ENCODE assay signal across 14 cellular contexts in the genomic region with DNA sequence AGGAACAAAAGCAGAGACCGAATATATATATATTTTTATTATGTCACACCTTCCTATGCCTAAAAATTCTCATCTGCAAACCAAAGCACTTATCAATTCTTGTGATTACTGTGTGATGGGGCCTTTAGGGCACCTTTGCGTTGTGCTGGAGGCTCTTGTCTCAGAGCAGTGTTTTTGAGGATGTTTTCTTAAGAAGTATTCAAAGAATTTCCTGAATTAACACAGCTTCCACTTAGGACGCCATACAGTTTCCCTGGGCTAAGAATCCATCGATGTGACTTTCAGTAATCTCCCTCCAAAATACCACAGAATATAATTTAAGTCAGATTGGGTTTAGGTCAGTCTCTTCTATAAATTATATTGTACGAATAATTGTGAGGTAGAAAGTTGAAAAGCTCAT. TPM values are rescaled to one million over a fixed set of nuclear protein-coding genes. Genes with fewer than 3 reads are reported as not detected.
DNase-seq lines count a peak whose midpoint lies in the region; ATAC-seq and TF ChIP-seq lines count a peak whose summit lies in the region.
"Had no signal": no experiment of that assay in that cellular context is flagged by ENCODE, and none has a peak within 500 bp of the region (broad histone marks: within the 10 kb centered on the region; RNA-seq: fewer than 3 reads in every experiment).

No MANE protein-coding gene starts in this region.

- no peaks in the 10 kb centered on the region for H3K9me3 Mint-ChIP-seq in activated CD8-positive, alpha-beta T cell treated with anti-CD3 and anti-CD28 coated beads for 36 hours
- H3K9me3 Mint-ChIP-seq in activated CD8-positive, alpha-beta T cell treated with anti-CD3 and anti-CD28 coated beads, Interleukin-2, amount 10 ng/mL, durations not matched to agents 7 days and 5 days (ENCODE audit: insufficient read depth), result no peaks in the 10 kb centered on the region
- no peaks in the 10 kb centered on the region for H3K9me3 Mint-ChIP-seq in T-cell
- H3K9me3 Mint-ChIP-seq in endothelial cell (ENCODE audit: unreplicated experiment), result no peaks in the 10 kb centered on the region
- no peaks in the 10 kb centered on the region for H3K9me3 Mint-ChIP-seq in naive thymus-derived CD8-positive, alpha-beta T cell

- no peak overlapping the region for H3K4me3 Mint-ChIP-seq in activated CD8-positive, alpha-beta T cell treated with anti-CD3 and anti-CD28 coated beads for 36 hours
- no peak overlapping the region for H3K4me3 Mint-ChIP-seq in activated CD8-positive, alpha-beta T cell treated with anti-CD3 and anti-CD28 coated beads, Interleukin-2, amount 10 ng/mL, durations not matched to agents 7 days and 5 days
- H3K4me3 Mint-ChIP-seq in T-cell, result no peak overlapping the region
- no peak overlapping the region for H3K4me3 Mint-ChIP-seq in endothelial cell (ENCODE audit: unreplicated experiment)
- H3K4me3 Mint-ChIP-seq in naive thymus-derived CD8-positive, alpha-beta T cell, result peak overlapping the region in 5 of 10 donors; percentile 5 to 30 (median 20)

- peak overlapping the region; percentile 22 for H3K27ac Mint-ChIP-seq in activated CD8-positive, alpha-beta T cell treated with anti-CD3 and anti-CD28 coated beads for 36 hours
- no peak overlapping the region for H3K27ac Mint-ChIP-seq in activated CD8-positive, alpha-beta T cell treated with anti-CD3 and anti-CD28 coated beads, Interleukin-2, amount 10 ng/mL, durations not matched to agents 7 days and 5 days
- peak overlapping the region; percentile 41 to 48 for H3K27ac Mint-ChIP-seq in T-cell
- peak overlapping the region; percentile 61 for H3K27ac Mint-ChIP-seq in endothelial cell (ENCODE audit: unreplicated experiment)
- peak overlapping the region in 7 of 10 donors; percentile 25 to 88 (median 73) for H3K27ac Mint-ChIP-seq in naive thymus-derived CD8-positive, alpha-beta T cell

- CTCF ChIA-PET in activated CD8-positive, alpha-beta T cell treated with anti-CD3 and anti-CD28 coated beads for 36 hours (lab: Charles Lee), result interaction anchor here (1.1 kb wide), 1 partner anchor 279 kb away, joined by 6 read pairs; no protein-coding TSS in a partner anchor
- CTCF ChIA-PET in activated CD8-positive, alpha-beta T cell treated with anti-CD3 and anti-CD28 coated beads, Interleukin-2, amount 10 ng/mL, durations not matched to agents 7 days and 5 days (lab: Charles Lee), result interaction anchor here (0.8 kb wide), 1 partner anchor 18 kb away, joined by 3 read pairs; no protein-coding TSS in a partner anchor
- CTCF ChIA-PET in T-cell (lab: Charles Lee), result no interaction called here

- ATAC-seq in activated CD8-positive, alpha-beta T cell treated with anti-CD3 and anti-CD28 coated beads for 36 hours, result no peak
- ATAC-seq in activated CD8-positive, alpha-beta T cell treated with anti-CD3 and anti-CD28 coated beads, Interleukin-2, amount 10 ng/mL, durations not matched to agents 7 days and 5 days, result no peak
- ATAC-seq in T-cell (replicated peaks in 1 of 4), result no peak
- ATAC-seq in naive thymus-derived CD8-positive, alpha-beta T cell, result no peak

- POLR2A ChIA-PET in activated CD8-positive, alpha-beta T cell treated with anti-CD3 and anti-CD28 coated beads for 36 hours (lab: Charles Lee), result interaction anchor here (0.6 kb wide), 1 partner anchor 356 kb away, joined by 3 read pairs; no protein-coding TSS in a partner anchor
- POLR2A ChIA-PET in activated CD8-positive, alpha-beta T cell treated with anti-CD3 and anti-CD28 coated beads, Interleukin-2, amount 10 ng/mL, durations not matched to agents 7 days and 5 days (lab: Charles Lee), result interaction anchor here (0.6 to 0.9 kb wide), 2 partner anchors 18 to 22 kb away, joined by 3 read pairs; partner anchors contain the start of gene HIF1A
- POLR2A ChIA-PET in T-cell (lab: Charles Lee), result interaction anchor here in 1 of 2 donors (0.6 kb wide), 1 partner anchor 397 kb away, joined by 3 read pairs; no protein-coding TSS in a partner anchor
- POLR2A ChIA-PET in naive thymus-derived CD8-positive, alpha-beta T cell (lab: Charles Lee), result interaction anchor here (0.6 to 4.3 kb wide), 5 partner anchors 8 to 45 kb away, joined by 3 to 35 read pairs (median 11); partner anchors contain the start of gene HIF1A

- no peaks in the 10 kb centered on the region for H3K36me3 Mint-ChIP-seq in activated CD8-positive, alpha-beta T cell treated with anti-CD3 and anti-CD28 coated beads for 36 hours (ENCODE audit: low read depth)
- H3K36me3 Mint-ChIP-seq in activated CD8-positive, alpha-beta T cell treated with anti-CD3 and anti-CD28 coated beads, Interleukin-2, amount 10 ng/mL, durations not matched to agents 7 days and 5 days (ENCODE audit: low read depth), result no peaks in the 10 kb centered on the region
- no peaks in the 10 kb centered on the region for H3K36me3 Mint-ChIP-seq in T-cell
- no peaks in the 10 kb centered on the region for H3K36me3 Mint-ChIP-seq in endothelial cell (ENCODE audit: low read depth, unreplicated experiment)
- H3K36me3 Mint-ChIP-seq in naive thymus-derived CD8-positive, alpha-beta T cell, result no peaks in the 10 kb centered on the region

- peaks cover 8% of the 10 kb centered on the region for H3K4me1 Mint-ChIP-seq in activated CD8-positive, alpha-beta T cell treated with anti-CD3 and anti-CD28 coated beads for 36 hours (ENCODE audit: low read depth)
- H3K4me1 Mint-ChIP-seq in activated CD8-positive, alpha-beta T cell treated with anti-CD3 and anti-CD28 coated beads, Interleukin-2, amount 10 ng/mL, durations not matched to agents 7 days and 5 days (ENCODE audit: low read depth), result peaks cover 5% of the 10 kb centered on the region
- H3K4me1 Mint-ChIP-seq in T-cell (peaks cover 4 to 13% (median 7%) of the 10 kb centered on the region in 3 donors), endothelial cell (ENCODE audit: unreplicated experiment) (peaks cover 20% of the 10 kb centered on the region)
- peaks cover 0 to 17% (median 13%) of the 10 kb centered on the region in 4 donors for H3K4me1 Mint-ChIP-seq in naive thymus-derived CD8-positive, alpha-beta T cell

- no peak for DNase-seq in activated CD8-positive, alpha-beta T cell treated with anti-CD3 and anti-CD28 coated beads for 36 hours
- no peak for DNase-seq in activated CD8-positive, alpha-beta T cell treated with anti-CD3 and anti-CD28 coated beads, Interleukin-2, amount 10 ng/mL, durations not matched to agents 7 days and 5 days
- DNase-seq in T-cell (no peak), endothelial cell (ENCODE audit: low spot score) (no peak), NCI-H187 (lab: John Stamatoyannopoulos, UW) (no peak), T-helper 2 cell (no peak), UCSD-AML1 (lab: John Stamatoyannopoulos, UW; ENCODE audit: unreplicated experiment) (no peak)
- no peak for DNase-seq in naive thymus-derived CD8-positive, alpha-beta T cell
- DNase-seq: C1 segment of cervical spinal cord, GDM1, NCI-H1092 treated with DMSO at 0.1 percent for 48 hours, NCI-H1694, NCI-H446, NCI-H748 treated with DMSO at 0.1 percent for 48 hours had no signal

- intact Hi-C loops in activated CD8-positive, alpha-beta T cell treated with anti-CD3 and anti-CD28 coated beads for 36 hours (cut with micrococcal nuclease), result no loop called here

- no peaks in the 10 kb centered on the region for H3K27me3 Mint-ChIP-seq in activated CD8-positive, alpha-beta T cell treated with anti-CD3 and anti-CD28 coated beads for 36 hours
- H3K27me3 Mint-ChIP-seq in activated CD8-positive, alpha-beta T cell treated with anti-CD3 and anti-CD28 coated beads, Interleukin-2, amount 10 ng/mL, durations not matched to agents 7 days and 5 days (ENCODE audit: low read depth), result no peaks in the 10 kb centered on the region
- H3K27me3 Mint-ChIP-seq in T-cell, result no peaks in the 10 kb centered on the region
- peaks cover 5% of the 10 kb centered on the region for H3K27me3 Mint-ChIP-seq in endothelial cell (ENCODE audit: unreplicated experiment)
- no peaks in the 10 kb centered on the region for H3K27me3 Mint-ChIP-seq in naive thymus-derived CD8-positive, alpha-beta T cell

- no peak for TF ChIP-seq CTCF in activated CD8-positive, alpha-beta T cell treated with anti-CD3 and anti-CD28 coated beads for 36 hours (IDR thresholded peaks at IDR 0.05)
- TF ChIP-seq CTCF in endothelial cell (IDR thresholded peaks at IDR 0.05; ENCODE audit: unreplicated experiment), result no peak

RNA-seq across cellular contexts. Expression of gene HIF1A, which starts 22.0 kb away (rescaled TPM):
- total RNA-seq in activated CD8-positive, alpha-beta T cell treated with anti-CD3 and anti-CD28 coated beads for 36 hours, result 100 to 1,000 TPM; 133 to 140 TPM
- total RNA-seq in activated CD8-positive, alpha-beta T cell treated with anti-CD3 and anti-CD28 coated beads, Interleukin-2, amount 10 ng/mL, durations not matched to agents 7 days and 5 days, result 100 to 1,000 TPM; 119 to 132 TPM
- 100 to 1,000 TPM in 2 of 5 donors, 10 to 100 TPM in 3; 80.2 to 200 (median 87.8) TPM for total RNA-seq in T-cell
- 203 TPM for total RNA-seq in endothelial cell (ENCODE audit: unreplicated experiment)
- 10 to 100 TPM; 91.4 to 97.5 TPM for total RNA-seq in naive thymus-derived CD8-positive, alpha-beta T cell
- polyA plus RNA-seq in naive thymus-derived CD8-positive, alpha-beta T cell, result 10 to 100 TPM; 51.7 to 63.5 (median 54.4) TPM

Comparison
In these comparisons a context has a peak if more than half of its experiments do, and no peak if none do; other contexts are left out.
1. CTCF ChIA-PET loops: an anchor here in activated CD8-positive, alpha-beta T cell treated with anti-CD3 and anti-CD28 coated beads for 36 hours (1.1 kb wide) and activated CD8-positive, alpha-beta T cell treated with anti-CD3 and anti-CD28 coated beads, Interleukin-2, amount 10 ng/mL, durations not matched to agents 7 days and 5 days (0.8 kb wide); none called in T-cell.